Comparison of ENCODE assay signal across 9 cellular contexts in genomic region chr13:22061806-22062391, GRCh38.
DNase-seq lines count a peak whose midpoint lies in the region; ATAC-seq and TF ChIP-seq lines count a peak whose summit lies in the region.
"Had no signal": no experiment of that assay in that cellular context is flagged by ENCODE, and none has a peak within 500 bp of the region (broad histone marks: within the 10 kb centered on the region; RNA-seq: fewer than 3 reads in every experiment).

No MANE protein-coding gene starts in this region.

- peaks cover 3% of the 10 kb centered on the region for H3K9me3 Mint-ChIP-seq in activated T-cell treated with anti-CD3 and anti-CD28 coated beads, Interleukin-2, amount 50 U/mL, for 4 hours
- no peaks in the 10 kb centered on the region for H3K9me3 Mint-ChIP-seq in Caco-2 (ENCODE audit: unreplicated experiment)

- peak; percentile 77 for ATAC-seq in GM19043 (IDR thresholded peaks at IDR 0.05; ENCODE audit: low read depth, unreplicated experiment)
- peak; percentile 62 for ATAC-seq in HG03039 (IDR thresholded peaks at IDR 0.05; ENCODE audit: unreplicated experiment)
- ATAC-seq in activated T-cell treated with anti-CD3 and anti-CD28 coated beads, Interleukin-2, amount 50 U/mL, for 4 hours, result peak; percentile 25 to 31
- no peak for ATAC-seq in right cardiac atrium

- no peaks in the 10 kb centered on the region for H3K36me3 ChIP-seq in Caco-2 (ENCODE audit: control insufficient read depth, insufficient read depth, low read length)

- peak overlapping the region; percentile 63 for H3K4me3 Mint-ChIP-seq in activated T-cell treated with anti-CD3 and anti-CD28 coated beads, Interleukin-2, amount 50 U/mL, for 4 hours
- H3K4me3 Mint-ChIP-seq in Caco-2 (ENCODE audit: unreplicated experiment), result no peak overlapping the region

- intact Hi-C loops in Caco-2 (cut with micrococcal nuclease; ENCODE audit: unreplicated experiment), result loop anchor here (10.0 kb wide), 1 partner anchor 387 kb away; the partner anchor contains the start of gene FGF9
- intact Hi-C loops in right cardiac atrium (cut with DNase I), result no loop called here

- no peak overlapping the region for H3K27ac Mint-ChIP-seq in Caco-2 (ENCODE audit: unreplicated experiment)

- H3K4me1 Mint-ChIP-seq in activated T-cell treated with anti-CD3 and anti-CD28 coated beads, Interleukin-2, amount 50 U/mL, for 4 hours (ENCODE audit: low read depth), result peaks cover 83% of the 10 kb centered on the region
- H3K4me1 Mint-ChIP-seq in Caco-2 (ENCODE audit: low read depth, unreplicated experiment), result peaks cover 17% of the 10 kb centered on the region

- no peak for TF ChIP-seq CTCF in Caco-2 (IDR thresholded peaks at IDR 0.05; ENCODE audit: insufficient read depth in 1 of 2, low read depth in 1 of 2, low read length in 1 of 2, severe bottlenecking in 1 of 2, unreplicated experiment in 1 of 2)

- BruUV-seq in Caco-2 (replicated peaks; lab: Mats Ljungman, UMichigan), result no TSS peak

- H3K4me3 ChIP-seq in Caco-2 (ENCODE audit: low read depth, low read length) (no peak overlapping the region), right cardiac atrium (ENCODE audit: low read length) (no peak overlapping the region)

- no peaks in the 10 kb centered on the region for H3K27me3 Mint-ChIP-seq in activated T-cell treated with anti-CD3 and anti-CD28 coated beads, Interleukin-2, amount 50 U/mL, for 4 hours (ENCODE audit: low read depth)
- H3K27me3 Mint-ChIP-seq in Caco-2 (ENCODE audit: insufficient read depth, unreplicated experiment), result no peaks in the 10 kb centered on the region

- WGBS in right cardiac atrium, result 62% methylated on average over 7 of the region's 7 CpGs

- DNase-seq in CD1c-positive myeloid dendritic cell (ENCODE audit: extremely low spot score), result peak; percentile 22
- no peak for DNase-seq in activated T-cell treated with anti-CD3 and anti-CD28 coated beads, Interleukin-2, amount 50 U/mL, for 4 hours
- no peak for DNase-seq in Caco-2
- no peak for DNase-seq in NCI-H526 (lab: John Stamatoyannopoulos, UW)
- no peak for DNase-seq in NCI-H774 (lab: John Stamatoyannopoulos, UW)
- no peak for DNase-seq in right cardiac atrium
- DNase-seq: DND-41 had no signal

- H3K27me3 ChIP-seq in Caco-2 (replicated peaks; ENCODE audit: control insufficient read depth, insufficient read depth, low read length) (no peaks in the 10 kb centered on the region), right cardiac atrium (ENCODE audit: control insufficient read depth, insufficient read depth) (no peaks in the 10 kb centered on the region)

- H3K36me3 Mint-ChIP-seq in activated T-cell treated with anti-CD3 and anti-CD28 coated beads, Interleukin-2, amount 50 U/mL, for 4 hours (ENCODE audit: insufficient read depth), result peaks cover 3% of the 10 kb centered on the region
- no peaks in the 10 kb centered on the region for H3K36me3 Mint-ChIP-seq in Caco-2 (ENCODE audit: insufficient read depth, unreplicated experiment)

- H3K27ac ChIP-seq in right cardiac atrium (ENCODE audit: low read length), result no peak overlapping the region

- POLR2A ChIA-PET in Caco-2 (lab: Charles Lee), result no interaction called here

- no peaks in the 10 kb centered on the region for H3K9me3 ChIP-seq in Caco-2
- H3K9me3 ChIP-seq in right cardiac atrium (ENCODE audit: control insufficient read depth, low read length), result no peaks in the 10 kb centered on the region

- H3K4me1 ChIP-seq in Caco-2 (peaks cover 24% of the 10 kb centered on the region), right cardiac atrium (ENCODE audit: control insufficient read depth, insufficient read depth, low read length) (no peaks in the 10 kb centered on the region)

- CTCF ChIA-PET in Caco-2 (lab: Charles Lee), result no interaction called here

Comparison
In these comparisons a context has a peak if more than half of its experiments do, and no peak if none do; other contexts are left out.
1. ATAC-seq: peak in GM19043 (single experiment), HG03039 (single experiment) and activated T-cell treated with anti-CD3 and anti-CD28 coated beads, Interleukin-2, amount 50 U/mL, for 4 hours (2 of 2); none in right cardiac atrium (0 of 2).